ENCODE assay signal across 9 cellular contexts in genomic region chr11:75346912-75347647, GRCh38. TPM values are rescaled to one million over a fixed set of nuclear protein-coding genes. Genes with fewer than 3 reads are reported as not detected.
A peak's percentile ranks its signal among the peaks of the same experiment; 100 is the strongest.
DNase-seq lines count a peak whose midpoint lies in the region; ATAC-seq and TF ChIP-seq lines count a peak whose summit lies in the region.
"Had no signal": no experiment of that assay in that cellular context is flagged by ENCODE, and none has a peak within 500 bp of the region (broad histone marks: within the 10 kb centered on the region; RNA-seq: fewer than 3 reads in every experiment).

No MANE protein-coding gene starts in this region.

- in situ Hi-C loops in G401 (cut with HindIII; ENCODE audit: low sequenced_read_pairs) = no loop called here

- H3K4me3 ChIP-seq in heart left ventricle (peak overlapping the region in 1 of 12 donors; percentile 29), skin epidermis (no peak overlapping the region)

- ATAC-seq in WTC11 (no peak), heart left ventricle (peak in 1 of 4 donors; percentile 7), HG02981 (IDR thresholded peaks at IDR 0.05; ENCODE audit: unreplicated experiment) (no peak)

- 60 to 65% (median 62%) methylated on average over 8 to 11 of the region's 11 CpGs for WGBS in heart left ventricle, 4 donors

- no peaks in the 10 kb centered on the region for H3K9me3 ChIP-seq in heart left ventricle

- TF ChIP-seq CTCF in WTC11 (IDR thresholded peaks at IDR 0.05) (no peak), heart left ventricle (IDR thresholded peaks at IDR 0.05) (no peak)

- H3K36me3 Mint-ChIP-seq in WTC11 = peaks cover 5% of the 10 kb centered on the region; the same call in 1 of the 2 replicates

- DNase-seq in G401 (ENCODE audit: low spot score) = peak; percentile 83
- no peak for DNase-seq in WTC11 (ENCODE audit: low spot score)
- peak in 2 of 5 donors; percentile 73 to 75 for DNase-seq in heart left ventricle
- no peak for DNase-seq in NCI-H1048 (lab: John Stamatoyannopoulos, UW)
- DNase-seq in NCI-H226 = no peak
- DNase-seq in iPS-NIHi7 (ENCODE audit: extremely low spot score) = no peak

- no peaks in the 10 kb centered on the region for H3K27me3 ChIP-seq in heart left ventricle

- peaks cover 90% of the 10 kb centered on the region for H3K4me1 Mint-ChIP-seq in WTC11

- H3K36me3 ChIP-seq in heart left ventricle = peaks cover 0 to 6% (median 0%) of the 10 kb centered on the region in 9 donors

- H3K27ac Mint-ChIP-seq in WTC11 = peak overlapping the region; percentile 69

- H3K27me3 Mint-ChIP-seq in WTC11 (ENCODE audit: low read depth) = peaks cover 8% of the 10 kb centered on the region

- CTCF ChIA-PET in WTC11 (lab: Charles Lee) = interaction anchor here (1.4 to 6.9 kb wide), 3 partner anchors 7 to 76 kb away, joined by 4 to 34 read pairs (median 4); no protein-coding TSS in a partner anchor

- intact Hi-C loops in heart left ventricle (cut with DNase I) = no loop called here

- H3K9me3 Mint-ChIP-seq in WTC11 = no peaks in the 10 kb centered on the region

- POLR2A ChIA-PET in WTC11 (lab: Charles Lee) = no interaction called here

- no peak for TF ChIP-seq POLR2A in heart left ventricle (IDR thresholded peaks at IDR 0.05)

- peaks cover 24 to 96% (median 78%) of the 10 kb centered on the region in 12 donors for H3K4me1 ChIP-seq in heart left ventricle

- H3K27ac ChIP-seq in heart left ventricle (peak overlapping the region; percentile 16 to 97 (median 90)), skin epidermis (peak overlapping the region in 18 of 21 experiments; percentile 12 to 92 (median 41))
- H3K27ac ChIP-seq: RWPE1 had no signal

- no peak overlapping the region for H3K4me3 Mint-ChIP-seq in WTC11

TF ChIP-seq in WTC11, 78 proteins besides CTCF, POLR2A, EP300 and RAD21:
- no peak for TF ChIP-seq JUN (CRISPR knock-in tag; IDR thresholded peaks at IDR 0.05)
- TF ChIP-seq TEAD4 (CRISPR knock-in tag; IDR thresholded peaks at IDR 0.05) = no peak
- no peak for TF ChIP-seq GABPB1 (CRISPR knock-in tag; IDR thresholded peaks at IDR 0.05)
- TF ChIP-seq RORB (CRISPR knock-in tag; IDR thresholded peaks at IDR 0.05) = no peak
- no peak for TF ChIP-seq EMX1 (CRISPR knock-in tag; IDR thresholded peaks at IDR 0.05)
- TF ChIP-seq TP53 (CRISPR knock-in tag; IDR thresholded peaks at IDR 0.05) = no peak
- no peak for TF ChIP-seq MAX (CRISPR knock-in tag; IDR thresholded peaks at IDR 0.05)
- no peak for TF ChIP-seq TEAD1 (CRISPR knock-in tag; IDR thresholded peaks at IDR 0.05)
- no peak for TF ChIP-seq ZNF121 (CRISPR knock-in tag; IDR thresholded peaks at IDR 0.05)
- TF ChIP-seq ZBTB43 (CRISPR knock-in tag; IDR thresholded peaks at IDR 0.05) = no peak
- TF ChIP-seq FOXP1 (CRISPR knock-in tag; IDR thresholded peaks at IDR 0.05; ENCODE audit: borderline replicate concordance) = no peak
- TF ChIP-seq HMGA2 (CRISPR knock-in tag; IDR thresholded peaks at IDR 0.05) = no peak
- no peak for TF ChIP-seq JAZF1 (CRISPR knock-in tag; IDR thresholded peaks at IDR 0.05)
- no peak for TF ChIP-seq SP1 (CRISPR knock-in tag; conservative IDR thresholded peaks at IDR 0.05)
- TF ChIP-seq NR3C1 (CRISPR knock-in tag; conservative IDR thresholded peaks at IDR 0.05; ENCODE audit: low read depth) = no peak

RNA-seq across cellular contexts. Expression of gene ARRB1, which starts 4.4 kb away (rescaled TPM):
- total RNA-seq in G401 (2014; rRNA removed; shearing (Covaris generic)) = 39.0 and 44.6 TPM in 2 replicates
- 81.0 to 90.1 TPM (median 82.9 TPM) in 3 replicates for total RNA-seq in WTC11 (2021)
- 10 to 100 TPM; 15.2 to 58.9 (median 29.2) TPM for total RNA-seq in heart left ventricle
- 10 to 100 TPM in 1 of 2 donors, 1 to 10 TPM in 1; 7.9 to 12.5 TPM for polyA plus RNA-seq in heart left ventricle

RNA-seq across cellular contexts. Expression of gene RPS3, which starts 52.2 kb away (rescaled TPM):
- total RNA-seq in G401 (2014; rRNA removed; shearing (Covaris generic)) = 2,959 and 3,951 TPM in 2 replicates
- 3,967 to 4,516 TPM (median 4,446 TPM) in 3 replicates for total RNA-seq in WTC11 (2021)
- total RNA-seq in heart left ventricle = 1,000 to 10,000 TPM in 4 of 9 donors, 100 to 1,000 TPM in 5; 434 to 1,232 (median 990) TPM
- 1,000 to 10,000 TPM in 1 of 2 donors, 100 to 1,000 TPM in 1; 761 to 2,100 TPM for polyA plus RNA-seq in heart left ventricle
